16 cellular contexts compared by ENCODE assay signal in the genomic region with DNA sequence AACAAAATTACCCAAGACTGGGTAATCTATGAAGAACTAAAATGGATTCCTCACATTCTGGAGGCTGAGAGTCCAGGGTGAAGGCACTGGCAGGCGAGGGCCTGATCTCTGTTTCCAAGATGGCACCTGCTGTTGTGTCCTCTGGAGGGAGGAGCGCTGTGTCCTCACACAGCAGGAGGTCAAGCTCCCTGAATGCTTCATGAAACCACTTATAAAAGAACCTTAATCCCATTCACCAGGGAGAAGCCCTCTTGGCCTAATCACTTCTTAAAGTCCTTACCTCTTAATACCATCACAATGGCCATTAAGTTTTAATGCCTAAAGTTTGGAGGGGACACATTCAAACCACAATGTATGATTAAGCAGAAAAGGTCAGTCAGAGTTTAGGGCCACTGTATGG.
DNase-seq lines count a peak whose midpoint lies in the region; ATAC-seq and TF ChIP-seq lines count a peak whose summit lies in the region.
"Had no signal": no experiment of that assay in that cellular context is flagged by ENCODE, and none has a peak within 500 bp of the region (broad histone marks: within the 10 kb centered on the region; RNA-seq: fewer than 3 reads in every experiment).

No MANE protein-coding gene starts in this region.

- DNase-seq in DMS79 (lab: John Stamatoyannopoulos, UW) (peak; percentile 91), HAP-1 (ENCODE audit: low spot score in 2 of 2) (peak; percentile 18 to 39), NCI-H82 (lab: John Stamatoyannopoulos, UW) (peak; percentile 94), left lung (no peak)
- DNase-seq: BE2C; CD8-positive, alpha-beta T cell; MG63; NCI-H1436 treated with DMSO at 0.1 percent for 48 hours; NCI-H526 treated with DMSO at 0.1 percent for 48 hours; Peyer's patch; Right ventricle myocardium superior; SK-N-SH; T-helper 2 cell had no signal

- in situ Hi-C loops in HAP-1 (cut with MboI; ENCODE audit: low sequenced_read_pairs): no loop called here

- H3K9me3 ChIP-seq in HAP-1: no peaks in the 10 kb centered on the region
- no peaks in the 10 kb centered on the region for H3K9me3 ChIP-seq in left lung
- H3K9me3 ChIP-seq: BE2C, MG63, Peyer's patch, SK-N-SH had no signal

- no peak for TF ChIP-seq CTCF in left lung (IDR thresholded peaks at IDR 0.05)

- H3K36me3 ChIP-seq in HAP-1 (replicated peaks) (no peaks in the 10 kb centered on the region), left lung (no peaks in the 10 kb centered on the region)
- H3K36me3 ChIP-seq: BE2C, MG63, Peyer's patch had no signal

- peak; percentile 62 for ATAC-seq in left lung
- no peak for ATAC-seq in HG03139 (IDR thresholded peaks at IDR 0.05; ENCODE audit: unreplicated experiment)
- no peak for ATAC-seq in HG02852 (IDR thresholded peaks at IDR 0.05; ENCODE audit: unreplicated experiment)
- ATAC-seq in SK-N-SH treated with all-trans-retinoic acid at 6 μM for 48 hours: no peak
- ATAC-seq: CD8-positive, alpha-beta T cell had no signal

- H3K4me1 ChIP-seq in HAP-1 (peaks cover 6% of the 10 kb centered on the region; the same call in 1 of the 2 replicates), left lung (peaks cover 0 to 3% of the 10 kb centered on the region in 2 donors)
- H3K4me1 ChIP-seq: BE2C, Peyer's patch had no signal

- intact Hi-C loops in left lung (cut with DNase I): loop anchor here in 1 of 2 donors (10.0 kb wide), 1 partner anchor 166 kb away; no protein-coding TSS in a partner anchor

- no peak overlapping the region for H3K27ac ChIP-seq in left lung
- H3K27ac ChIP-seq: Peyer's patch had no signal

- H3K27me3 ChIP-seq in HAP-1 (ENCODE audit: low read depth): no peaks in the 10 kb centered on the region
- H3K27me3 ChIP-seq in left lung: peaks cover 0 to 24% of the 10 kb centered on the region in 2 donors
- H3K27me3 ChIP-seq: BE2C, MG63, Peyer's patch had no signal

- H3K4me3 ChIP-seq in HAP-1 (no peak overlapping the region), left lung (no peak overlapping the region)
- H3K4me3 ChIP-seq: MG63, Peyer's patch had no signal

TF ChIP-seq in SK-N-SH treated with all-trans-retinoic acid at 6 μM for 48 hours, 23 proteins besides CTCF, POLR2A, EP300 and RAD21:
- TF ChIP-seq, protein P1, sequence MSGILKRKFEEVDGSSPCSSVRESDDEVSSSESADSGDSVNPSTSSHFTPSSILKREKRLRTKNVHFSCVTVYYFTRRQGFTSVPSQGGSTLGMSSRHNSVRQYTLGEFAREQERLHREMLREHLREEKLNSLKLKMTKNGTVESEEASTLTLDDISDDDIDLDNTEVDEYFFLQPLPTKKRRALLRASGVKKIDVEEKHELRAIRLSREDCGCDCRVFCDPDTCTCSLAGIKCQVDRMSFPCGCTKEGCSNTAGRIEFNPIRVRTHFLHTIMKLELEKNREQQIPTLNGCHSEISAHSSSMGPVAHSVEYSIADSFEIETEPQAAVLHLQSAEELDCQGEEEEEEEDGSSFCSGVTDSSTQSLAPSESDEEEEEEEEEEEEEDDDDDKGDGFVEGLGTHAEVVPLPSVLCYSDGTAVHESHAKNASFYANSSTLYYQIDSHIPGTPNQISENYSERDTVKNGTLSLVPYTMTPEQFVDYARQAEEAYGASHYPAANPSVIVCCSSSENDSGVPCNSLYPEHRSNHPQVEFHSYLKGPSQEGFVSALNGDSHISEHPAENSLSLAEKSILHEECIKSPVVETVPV (CRISPR knock-in tag; IDR thresholded peaks at IDR 0.05): no peak
- no peak for TF ChIP-seq CSDC2 (CRISPR knock-in tag; IDR thresholded peaks at IDR 0.05)
- TF ChIP-seq TCF4 (CRISPR knock-in tag; IDR thresholded peaks at IDR 0.05; ENCODE audit: borderline replicate concordance): no peak
- no peak for TF ChIP-seq RARB (CRISPR knock-in tag; IDR thresholded peaks at IDR 0.05)
- no peak for TF ChIP-seq ZFP3 (CRISPR knock-in tag; IDR thresholded peaks at IDR 0.05)

Comparison
In these comparisons a context has a peak if more than half of its experiments do, and no peak if none do; other contexts are left out.
1. DNase-seq: peak in DMS79 (single experiment), HAP-1 (2 of 2) and NCI-H82 (single experiment); none in left lung (0 of 2).